In the genomic region with DNA sequence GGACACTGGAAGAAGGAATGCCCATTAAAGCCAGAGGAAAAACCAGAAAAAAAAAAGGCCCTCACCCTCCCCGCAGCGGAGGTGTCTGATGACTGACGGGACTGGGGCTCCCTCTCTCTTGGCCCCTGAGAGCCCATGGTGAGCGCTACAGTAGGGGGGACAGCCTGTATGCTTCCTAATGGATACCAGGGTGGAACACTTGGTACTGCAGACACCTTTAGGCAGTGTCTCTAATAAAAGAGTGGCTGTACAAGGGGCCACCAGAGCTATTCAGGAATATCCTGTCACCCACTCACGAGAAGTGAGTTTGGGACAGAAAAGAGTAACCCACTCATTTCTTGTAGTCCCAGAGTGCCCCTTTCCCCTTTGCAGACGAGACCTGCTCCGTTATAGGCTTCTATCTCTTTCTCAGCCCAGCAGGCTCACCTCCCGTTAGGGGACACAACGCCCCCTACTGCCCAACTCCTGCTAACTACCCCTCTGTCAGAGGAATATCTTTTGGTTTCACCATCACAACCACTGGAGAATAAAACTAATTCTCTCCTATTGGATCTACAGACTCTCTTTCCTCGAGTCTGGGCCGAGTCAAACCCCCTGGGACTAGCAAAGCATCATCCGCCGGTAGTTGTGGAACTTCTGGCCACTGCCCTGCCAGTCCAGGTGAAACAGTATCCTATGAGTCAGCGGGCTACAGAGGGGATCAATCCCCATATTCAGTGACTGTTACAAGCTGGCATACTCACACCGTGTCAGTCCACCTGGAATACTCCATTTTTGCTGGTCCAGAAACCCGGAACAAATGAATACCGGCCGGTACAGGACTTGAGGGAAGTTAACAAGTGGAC, we compare ENCODE assay signal across 8 cellular contexts. TPM values are rescaled to one million over a fixed set of nuclear protein-coding genes. Genes with fewer than 3 reads are reported as not detected.
DNase-seq lines count a peak whose midpoint lies in the region; ATAC-seq and TF ChIP-seq lines count a peak whose summit lies in the region.

No MANE protein-coding gene starts in this region.

- no peak overlapping the region for H3K27ac ChIP-seq in CD4-positive, alpha-beta memory T cell (ENCODE audit: low read depth, low read length)
- no peak overlapping the region for H3K27ac ChIP-seq in foreskin keratinocyte
- H3K27ac ChIP-seq in vagina, result no peak overlapping the region

- H3K9me3 Mint-ChIP-seq in CD4-positive, alpha-beta memory T cell, result no peaks in the 10 kb centered on the region
- no peaks in the 10 kb centered on the region for H3K9me3 Mint-ChIP-seq in progenitor cell of endocrine pancreas (ENCODE audit: low read depth)

- POLR2A ChIA-PET in CD4-positive, alpha-beta memory T cell (lab: Charles Lee; ENCODE audit: partially characterized antibody), result interaction anchor here (1.2 kb wide), 1 partner anchor 62 kb away, joined by 5 read pairs; a partner anchor contains a TSS

- H3K9me3 ChIP-seq in CD4-positive, alpha-beta memory T cell (ENCODE audit: control insufficient read depth in 1 of 2, low read length in 2 of 2), result no peaks in the 10 kb centered on the region
- no peaks in the 10 kb centered on the region for H3K9me3 ChIP-seq in vagina

- TF ChIP-seq CTCF in foreskin keratinocyte (conservative IDR thresholded peaks at IDR 0.05) (peak; percentile 87), progenitor cell of endocrine pancreas (IDR thresholded peaks at IDR 0.05; ENCODE audit: unreplicated experiment) (peak; percentile 65), vagina (IDR thresholded peaks at IDR 0.05) (peak; percentile 34 to 49 (median 44))

- intact Hi-C loops in CD4-positive, alpha-beta memory T cell (cut with micrococcal nuclease), result loop anchor here (1.0 kb wide), 1 partner anchor 63 kb away; no protein-coding TSS in a partner anchor
- intact Hi-C loops in vagina (cut with DNase I), result no loop called here

- no peaks in the 10 kb centered on the region for H3K4me1 ChIP-seq in CD4-positive, alpha-beta memory T cell (ENCODE audit: insufficient read depth, low read length)
- no peaks in the 10 kb centered on the region for H3K4me1 ChIP-seq in foreskin keratinocyte
- H3K4me1 ChIP-seq in vagina, result no peaks in the 10 kb centered on the region

- H3K4me3 ChIP-seq in CD4-positive, alpha-beta memory T cell (ENCODE audit: low read length in 2 of 2), result no peak overlapping the region
- H3K4me3 ChIP-seq in vagina, result no peak overlapping the region

- DNase-seq in CD4-positive, alpha-beta memory T cell, result peak; percentile 60 to 63 (median 61)
- DNase-seq in OCI-M2 (lab: John Stamatoyannopoulos, UW; ENCODE audit: unreplicated experiment), result peak; percentile 44
- peak; percentile 68 for DNase-seq in activated T-cell treated with anti-CD3 and anti-CD28 coated beads, Interleukin-2, amount 50 U/mL, for 1 hour
- peak in 1 of 2 donors; percentile 36 for DNase-seq in foreskin keratinocyte
- DNase-seq in progenitor cell of endocrine pancreas (ENCODE audit: low spot score, unreplicated experiment), result peak; percentile 30
- DNase-seq in vagina (ENCODE audit: extremely low spot score in 2 of 2), result no peak

- H3K36me3 ChIP-seq in CD4-positive, alpha-beta memory T cell (ENCODE audit: insufficient read depth, low read length), result no peaks in the 10 kb centered on the region
- no peaks in the 10 kb centered on the region for H3K36me3 ChIP-seq in vagina

- ATAC-seq in GM19324 (IDR thresholded peaks at IDR 0.05; ENCODE audit: low FRiP score, unreplicated experiment) (peak; percentile 80), HG03354 (IDR thresholded peaks at IDR 0.05; ENCODE audit: poor library complexity, severe bottlenecking, unreplicated experiment) (peak; percentile 96), foreskin keratinocyte (peak; percentile 83)

- H3K27me3 Mint-ChIP-seq in CD4-positive, alpha-beta memory T cell, result no peaks in the 10 kb centered on the region
- peaks cover 9% of the 10 kb centered on the region for H3K27me3 Mint-ChIP-seq in progenitor cell of endocrine pancreas

- CTCF ChIA-PET in CD4-positive, alpha-beta memory T cell (lab: Charles Lee; ENCODE audit: partially characterized antibody), result interaction anchor here (1.0 to 1.7 kb wide), 3 partner anchors 9 to 566 kb away, joined by 3 to 5 read pairs (median 3); no protein-coding TSS in a partner anchor

- H3K4me3 Mint-ChIP-seq in CD4-positive, alpha-beta memory T cell, result no peak overlapping the region
- no peak overlapping the region for H3K4me3 Mint-ChIP-seq in progenitor cell of endocrine pancreas (ENCODE audit: low read depth)

- no peak for TF ChIP-seq POLR2A in vagina (IDR thresholded peaks at IDR 0.05)

- no peaks in the 10 kb centered on the region for H3K36me3 Mint-ChIP-seq in CD4-positive, alpha-beta memory T cell
- no peaks in the 10 kb centered on the region for H3K36me3 Mint-ChIP-seq in progenitor cell of endocrine pancreas (ENCODE audit: insufficient read depth)

- peak overlapping the region in 2 of 7 donors; percentile 6 to 8 for H3K27ac Mint-ChIP-seq in CD4-positive, alpha-beta memory T cell
- H3K27ac Mint-ChIP-seq in progenitor cell of endocrine pancreas, result no peak overlapping the region

- H3K27me3 ChIP-seq in CD4-positive, alpha-beta memory T cell (ENCODE audit: insufficient read depth, low read length), result no peaks in the 10 kb centered on the region
- H3K27me3 ChIP-seq in foreskin keratinocyte (no peaks in the 10 kb centered on the region), vagina (no peaks in the 10 kb centered on the region)

- H3K4me1 Mint-ChIP-seq in CD4-positive, alpha-beta memory T cell, result peaks cover 0 to 5% (median 4%) of the 10 kb centered on the region in 4 donors
- peaks cover 16% of the 10 kb centered on the region for H3K4me1 Mint-ChIP-seq in progenitor cell of endocrine pancreas (ENCODE audit: low read depth)

RNA-seq across cellular contexts. Expression of a gene that starts 40.8 kb away (rescaled TPM):
- total RNA-seq in CD4-positive, alpha-beta memory T cell, result 10 to 100 TPM; 48.9 to 50.8 TPM
- 10 to 100 TPM in 1 of 2 donors, 1 to 10 TPM in 1; 8.9 to 13.8 TPM for polyA plus RNA-seq in CD4-positive, alpha-beta memory T cell
- 19.7 and 20.5 TPM in 2 replicates for total RNA-seq in foreskin keratinocyte
- polyA plus RNA-seq in foreskin keratinocyte, result 3.3 and 3.7 TPM in 2 replicates
- 17.8 and 18.8 TPM in 2 replicates for total RNA-seq in progenitor cell of endocrine pancreas
- 27.5 TPM for total RNA-seq in vagina

RNA-seq across cellular contexts. Expression of a gene that starts 50.3 kb away (rescaled TPM):
- 1,000 to 10,000 TPM; 1,310 to 1,368 TPM for total RNA-seq in CD4-positive, alpha-beta memory T cell
- 1,000 to 10,000 TPM in 1 of 2 donors, 100 to 1,000 TPM in 1; 834 to 1,038 TPM for polyA plus RNA-seq in CD4-positive, alpha-beta memory T cell
- total RNA-seq in foreskin keratinocyte (983 and 1,035 TPM in 2 replicates), progenitor cell of endocrine pancreas (1,063 and 1,124 TPM in 2 replicates), vagina (1,243 TPM)
- polyA plus RNA-seq in foreskin keratinocyte, result 1,671 and 1,692 TPM in 2 replicates

Comparison
In these comparisons a context has a peak if more than half of its experiments do, and no peak if none do; other contexts are left out.
1. DNase-seq: peak in CD4-positive, alpha-beta memory T cell (5 of 5), OCI-M2 (single experiment), activated T-cell treated with anti-CD3 and anti-CD28 coated beads, Interleukin-2, amount 50 U/mL, for 1 hour (single experiment) and progenitor cell of endocrine pancreas (single experiment); none in vagina (0 of 2).
2. Peak in every context shown above with its lines, with median percentiles within 50 percentile points of each other: ATAC-seq and CTCF ChIP-seq.